8 cellular contexts compared by ENCODE assay signal in genomic region chr21:36321325-36322082, GRCh38. TPM values are rescaled to one million over a fixed set of nuclear protein-coding genes. Genes with fewer than 3 reads are reported as not detected.
DNase-seq lines count a peak whose midpoint lies in the region; ATAC-seq and TF ChIP-seq lines count a peak whose summit lies in the region.

No MANE protein-coding gene starts in this region.

- no peaks in the 10 kb centered on the region for H3K9me2 ChIP-seq in HCT116 (ENCODE audit: insufficient read depth)

- TF ChIP-seq RAD21 in HCT116 (IDR thresholded peaks at IDR 0.05; ENCODE audit: low read depth), result no peak

- H3K4me3 ChIP-seq in HCT116 (replicated peaks in 1 of 2; ENCODE audit: low read depth in 1 of 2, low read length in 2 of 2) (peak overlapping the region; percentile 77 to 89), lower lobe of right lung (peak overlapping the region; percentile 81), tibial nerve (peak overlapping the region; percentile 72 to 91 (median 79))

- peaks cover 42% of the 10 kb centered on the region for H3K4me1 Mint-ChIP-seq in CD4-positive, alpha-beta T cell (ENCODE audit: low read depth)

- peak overlapping the region; percentile 98 for H3K27ac Mint-ChIP-seq in CD4-positive, alpha-beta T cell

- H3K9ac ChIP-seq in HCT116 (ENCODE audit: low read length), result peak overlapping the region; percentile 82

- H3K9me3 ChIP-seq in CD4-positive, alpha-beta T cell (ENCODE audit: control insufficient read depth, low read length), result no peaks in the 10 kb centered on the region
- H3K9me3 ChIP-seq in HCT116 (ENCODE audit: control insufficient read depth in 1 of 2, insufficient read depth in 1 of 2, low read depth in 1 of 2, low read length in 2 of 2), result no peaks in the 10 kb centered on the region
- H3K9me3 ChIP-seq in lower lobe of right lung, result no peaks in the 10 kb centered on the region
- H3K9me3 ChIP-seq in tibial nerve, result no peaks in the 10 kb centered on the region

- RAD21 ChIA-PET in HCT116 (lab: Charles Lee; ENCODE audit: low non-redundant PET in 1 of 2, low total read pairs in 2 of 2, uncharacterized antibody in 2 of 2, unreplicated experiment in 2 of 2), result no interaction called here

- ATAC-seq in CD4-positive, alpha-beta T cell (ENCODE audit: poor library complexity), result no peak
- no peak for ATAC-seq in HCT116
- ATAC-seq in lower lobe of right lung, result no peak
- ATAC-seq in GM21737 (IDR thresholded peaks at IDR 0.05; ENCODE audit: unreplicated experiment), result no peak

- peak overlapping the region; percentile 96 for H3K27ac ChIP-seq in CD4-positive, alpha-beta T cell (ENCODE audit: low read depth, low read length)
- H3K27ac ChIP-seq in HCT116 (ENCODE audit: low read depth, low read length), result peak overlapping the region; percentile 91
- peak overlapping the region; percentile 99 for H3K27ac ChIP-seq in lower lobe of right lung
- H3K27ac ChIP-seq in tibial nerve, result peak overlapping the region; percentile 93 to 98 (median 96)

- WGBS in tibial nerve, 2 donors, result 4 to 6% methylated on average over 8 of the region's 8 CpGs

- H3K4me2 ChIP-seq in HCT116 (ENCODE audit: low read length), result peak overlapping the region; percentile 94

- H3K4me3 Mint-ChIP-seq in CD4-positive, alpha-beta T cell, result peak overlapping the region; percentile 90

- H2AFZ ChIP-seq in HCT116 (ENCODE audit: low read depth, low read length, poor library complexity, severe bottlenecking), result no peak overlapping the region

- H3K36me3 ChIP-seq in HCT116 (ENCODE audit: control insufficient read depth in 1 of 2, insufficient read depth in 2 of 2, low read length in 2 of 2), result no peaks in the 10 kb centered on the region; a peak in 1 of 4 replicates
- H3K36me3 ChIP-seq in lower lobe of right lung, result peaks cover 11% of the 10 kb centered on the region
- H3K36me3 ChIP-seq in tibial nerve, result peaks cover 0 to 18% (median 0%) of the 10 kb centered on the region in 3 donors

- peaks cover 55% of the 10 kb centered on the region for H3K36me3 Mint-ChIP-seq in CD4-positive, alpha-beta T cell (ENCODE audit: low read depth)

- intact Hi-C loops in CD4-positive, alpha-beta T cell (cut with DNase I, micrococcal nuclease), result loop anchor here in 1 of 2 experiments (2.0 to 5.0 kb wide), 2 partner anchors 35 to 259 kb away; partner anchors contain the start of gene SETD4
- intact Hi-C loops in HCT116 (cut with micrococcal nuclease) (no loop called here), lower lobe of right lung (cut with DNase I) (no loop called here)

- TF ChIP-seq POLR2A in HCT116 (IDR thresholded peaks at IDR 0.05; ENCODE audit: borderline replicate concordance, extremely low read depth, insufficient read depth, insufficient read length) (no peak), tibial nerve (IDR thresholded peaks at IDR 0.05) (no peak)

- CTCF ChIA-PET in CD4-positive, alpha-beta T cell (lab: Charles Lee), result interaction anchor here (1.0 to 2.9 kb wide), 8 partner anchors 9 to 180 kb away, joined by 3 to 18 read pairs (median 5); no protein-coding TSS in a partner anchor
- CTCF ChIA-PET in HCT116 (lab: Charles Lee), result no interaction called here

- peaks cover 62% of the 10 kb centered on the region for H3K79me2 ChIP-seq in HCT116 (ENCODE audit: insufficient read depth, low read length)

- TSS peak; percentile 61 for BruUV-seq in HCT116 (replicated peaks; lab: Mats Ljungman, UMichigan)

- peaks cover 15 to 36% of the 10 kb centered on the region in 2 experiments for H3K4me1 ChIP-seq in HCT116 (ENCODE audit: control insufficient read depth in 1 of 2, insufficient read depth in 2 of 2, low read length in 2 of 2)
- peaks cover 52% of the 10 kb centered on the region for H3K4me1 ChIP-seq in lower lobe of right lung
- peaks cover 0 to 45% (median 16%) of the 10 kb centered on the region in 4 donors for H3K4me1 ChIP-seq in tibial nerve

- H3K9me3 Mint-ChIP-seq in CD4-positive, alpha-beta T cell, result no peaks in the 10 kb centered on the region

- no peak for TF ChIP-seq CTCF in CD4-positive, alpha-beta T cell (IDR thresholded peaks at IDR 0.05)
- TF ChIP-seq CTCF in HCT116 (IDR thresholded peaks at IDR 0.05 in 2 of 3, conservative IDR thresholded peaks at IDR 0.05 in 1 of 3; ENCODE audit: borderline replicate concordance in 1 of 3, insufficient read depth in 1 of 3, low read depth in 2 of 3, low read length in 2 of 3) (no peak), lower lobe of right lung (IDR thresholded peaks at IDR 0.05) (no peak), tibial nerve (IDR thresholded peaks at IDR 0.05) (no peak)

- H3K27me3 Mint-ChIP-seq in CD4-positive, alpha-beta T cell, result no peaks in the 10 kb centered on the region

- H3K27me3 ChIP-seq in CD4-positive, alpha-beta T cell (ENCODE audit: control insufficient read depth, insufficient read depth, low read length), result no peaks in the 10 kb centered on the region
- no peaks in the 10 kb centered on the region for H3K27me3 ChIP-seq in HCT116 (ENCODE audit: insufficient read depth, low read length)
- no peaks in the 10 kb centered on the region for H3K27me3 ChIP-seq in lower lobe of right lung (ENCODE audit: low read depth)
- no peaks in the 10 kb centered on the region for H3K27me3 ChIP-seq in tibial nerve

- no peaks in the 10 kb centered on the region for H4K20me1 ChIP-seq in HCT116 (ENCODE audit: insufficient read depth)

- DNase-seq in CD4-positive, alpha-beta T cell, result no peak
- DNase-seq in HCT116 (ENCODE audit: low read depth, low spot score) (no peak), RKO (ENCODE audit: low spot score) (peak; percentile 52), cerebellum (ENCODE audit: low spot score) (peak; percentile 63), lower lobe of right lung (no peak), tibial nerve (ENCODE audit: low spot score in 2 of 2) (no peak), NK-92 (lab: John Stamatoyannopoulos, UW; ENCODE audit: unreplicated experiment) (no peak)

- no peak for TF ChIP-seq EP300 in tibial nerve (IDR thresholded peaks at IDR 0.05)

- POLR2A ChIA-PET in CD4-positive, alpha-beta T cell (lab: Charles Lee), result interaction anchor here (0.7 to 7.7 kb wide), 20 partner anchors 9 to 262 kb away, joined by 3 to 329 read pairs (median 8); partner anchors contain the start of genes CHAF1B, DOP1B and SETD4
- POLR2A ChIA-PET in HCT116 (lab: Charles Lee), result no interaction called here

TF ChIP-seq in HCT116, 20 proteins besides CTCF, POLR2A, EP300 and RAD21:
- TF ChIP-seq CBX3 (IDR thresholded peaks at IDR 0.05; ENCODE audit: low read depth), result no peak
- no peak for TF ChIP-seq SRF (IDR thresholded peaks at IDR 0.05; ENCODE audit: low read depth)
- no peak for TF ChIP-seq SP1 (IDR thresholded peaks at IDR 0.05; ENCODE audit: low read depth)
- TF ChIP-seq FOSL1 (IDR thresholded peaks at IDR 0.05; ENCODE audit: low read depth), result no peak
- TF ChIP-seq CEBPB (IDR thresholded peaks at IDR 0.05; ENCODE audit: low read depth), result no peak
- no peak for TF ChIP-seq EZH2phosphoT487 (IDR thresholded peaks at IDR 0.05; ENCODE audit: borderline replicate concordance)
- no peak for TF ChIP-seq ATF3 (IDR thresholded peaks at IDR 0.05)
- no peak for TF ChIP-seq ZFX (IDR thresholded peaks at IDR 0.05)
- no peak for TF ChIP-seq EZH2 (IDR thresholded peaks at IDR 0.05)
- no peak for TF ChIP-seq JUND (IDR thresholded peaks at IDR 0.05)
- no peak for TF ChIP-seq POLR2AphosphoS5 (IDR thresholded peaks at IDR 0.05; ENCODE audit: low read depth, low read length)
- TF ChIP-seq SIN3A (IDR thresholded peaks at IDR 0.05; ENCODE audit: low read depth), result no peak
- TF ChIP-seq TCF7L2 (IDR thresholded peaks at IDR 0.05; ENCODE audit: borderline replicate concordance, extremely low read depth, insufficient read depth, insufficient read length), result no peak
- TF ChIP-seq ELF1 (IDR thresholded peaks at IDR 0.05; ENCODE audit: borderline replicate concordance, low read depth), result no peak
- no peak for TF ChIP-seq ZBTB33 (IDR thresholded peaks at IDR 0.05; ENCODE audit: extremely low read depth, insufficient replicate concordance, low read length)
- TF ChIP-seq MAX (IDR thresholded peaks at IDR 0.05), result no peak
TF ChIP-seq in HCT116: peak in this region for 0.

RNA-seq across cellular contexts. Expression of gene MORC3, which starts 1.5 kb away (rescaled TPM):
- total RNA-seq in CD4-positive, alpha-beta T cell, result 10 to 100 TPM; 70.2 to 71.0 TPM
- total RNA-seq in HCT116 (2021; ENCODE audit: unreplicated experiment), result 19.8 TPM
- polyA plus RNA-seq in HCT116 (2012), result 9.4 and 12.0 TPM in 2 replicates
- total RNA-seq in cerebellum, result 72.5 TPM
- 42.3 TPM for total RNA-seq in lower lobe of right lung
- total RNA-seq in tibial nerve, result 10 to 100 TPM; 39.3 to 64.3 (median 40.5) TPM

Comparison
In these comparisons a context has a peak if more than half of its experiments do, and no peak if none do; other contexts are left out.
1. DNase-seq: peak in RKO (single experiment) and cerebellum (single experiment); none in CD4-positive, alpha-beta T cell (0 of 10), HCT116 (single experiment), lower lobe of right lung (single experiment), tibial nerve (0 of 2) and NK-92 (single experiment).
2. Peak in every context shown above with its lines, with median percentiles within 50 percentile points of each other: H3K27ac ChIP-seq and H3K4me3 ChIP-seq.